In genomic region chr11:86702387-86702983, GRCh38 we compare ENCODE assay signal across 2 cellular contexts.
TF ChIP-seq lines count a peak whose summit lies in the region.

No MANE protein-coding gene starts in this region.

TF ChIP-seq in GM23338, 12 proteins besides CTCF, POLR2A, EP300 and RAD21 (continued from another document):
- TF ChIP-seq, protein P1, sequence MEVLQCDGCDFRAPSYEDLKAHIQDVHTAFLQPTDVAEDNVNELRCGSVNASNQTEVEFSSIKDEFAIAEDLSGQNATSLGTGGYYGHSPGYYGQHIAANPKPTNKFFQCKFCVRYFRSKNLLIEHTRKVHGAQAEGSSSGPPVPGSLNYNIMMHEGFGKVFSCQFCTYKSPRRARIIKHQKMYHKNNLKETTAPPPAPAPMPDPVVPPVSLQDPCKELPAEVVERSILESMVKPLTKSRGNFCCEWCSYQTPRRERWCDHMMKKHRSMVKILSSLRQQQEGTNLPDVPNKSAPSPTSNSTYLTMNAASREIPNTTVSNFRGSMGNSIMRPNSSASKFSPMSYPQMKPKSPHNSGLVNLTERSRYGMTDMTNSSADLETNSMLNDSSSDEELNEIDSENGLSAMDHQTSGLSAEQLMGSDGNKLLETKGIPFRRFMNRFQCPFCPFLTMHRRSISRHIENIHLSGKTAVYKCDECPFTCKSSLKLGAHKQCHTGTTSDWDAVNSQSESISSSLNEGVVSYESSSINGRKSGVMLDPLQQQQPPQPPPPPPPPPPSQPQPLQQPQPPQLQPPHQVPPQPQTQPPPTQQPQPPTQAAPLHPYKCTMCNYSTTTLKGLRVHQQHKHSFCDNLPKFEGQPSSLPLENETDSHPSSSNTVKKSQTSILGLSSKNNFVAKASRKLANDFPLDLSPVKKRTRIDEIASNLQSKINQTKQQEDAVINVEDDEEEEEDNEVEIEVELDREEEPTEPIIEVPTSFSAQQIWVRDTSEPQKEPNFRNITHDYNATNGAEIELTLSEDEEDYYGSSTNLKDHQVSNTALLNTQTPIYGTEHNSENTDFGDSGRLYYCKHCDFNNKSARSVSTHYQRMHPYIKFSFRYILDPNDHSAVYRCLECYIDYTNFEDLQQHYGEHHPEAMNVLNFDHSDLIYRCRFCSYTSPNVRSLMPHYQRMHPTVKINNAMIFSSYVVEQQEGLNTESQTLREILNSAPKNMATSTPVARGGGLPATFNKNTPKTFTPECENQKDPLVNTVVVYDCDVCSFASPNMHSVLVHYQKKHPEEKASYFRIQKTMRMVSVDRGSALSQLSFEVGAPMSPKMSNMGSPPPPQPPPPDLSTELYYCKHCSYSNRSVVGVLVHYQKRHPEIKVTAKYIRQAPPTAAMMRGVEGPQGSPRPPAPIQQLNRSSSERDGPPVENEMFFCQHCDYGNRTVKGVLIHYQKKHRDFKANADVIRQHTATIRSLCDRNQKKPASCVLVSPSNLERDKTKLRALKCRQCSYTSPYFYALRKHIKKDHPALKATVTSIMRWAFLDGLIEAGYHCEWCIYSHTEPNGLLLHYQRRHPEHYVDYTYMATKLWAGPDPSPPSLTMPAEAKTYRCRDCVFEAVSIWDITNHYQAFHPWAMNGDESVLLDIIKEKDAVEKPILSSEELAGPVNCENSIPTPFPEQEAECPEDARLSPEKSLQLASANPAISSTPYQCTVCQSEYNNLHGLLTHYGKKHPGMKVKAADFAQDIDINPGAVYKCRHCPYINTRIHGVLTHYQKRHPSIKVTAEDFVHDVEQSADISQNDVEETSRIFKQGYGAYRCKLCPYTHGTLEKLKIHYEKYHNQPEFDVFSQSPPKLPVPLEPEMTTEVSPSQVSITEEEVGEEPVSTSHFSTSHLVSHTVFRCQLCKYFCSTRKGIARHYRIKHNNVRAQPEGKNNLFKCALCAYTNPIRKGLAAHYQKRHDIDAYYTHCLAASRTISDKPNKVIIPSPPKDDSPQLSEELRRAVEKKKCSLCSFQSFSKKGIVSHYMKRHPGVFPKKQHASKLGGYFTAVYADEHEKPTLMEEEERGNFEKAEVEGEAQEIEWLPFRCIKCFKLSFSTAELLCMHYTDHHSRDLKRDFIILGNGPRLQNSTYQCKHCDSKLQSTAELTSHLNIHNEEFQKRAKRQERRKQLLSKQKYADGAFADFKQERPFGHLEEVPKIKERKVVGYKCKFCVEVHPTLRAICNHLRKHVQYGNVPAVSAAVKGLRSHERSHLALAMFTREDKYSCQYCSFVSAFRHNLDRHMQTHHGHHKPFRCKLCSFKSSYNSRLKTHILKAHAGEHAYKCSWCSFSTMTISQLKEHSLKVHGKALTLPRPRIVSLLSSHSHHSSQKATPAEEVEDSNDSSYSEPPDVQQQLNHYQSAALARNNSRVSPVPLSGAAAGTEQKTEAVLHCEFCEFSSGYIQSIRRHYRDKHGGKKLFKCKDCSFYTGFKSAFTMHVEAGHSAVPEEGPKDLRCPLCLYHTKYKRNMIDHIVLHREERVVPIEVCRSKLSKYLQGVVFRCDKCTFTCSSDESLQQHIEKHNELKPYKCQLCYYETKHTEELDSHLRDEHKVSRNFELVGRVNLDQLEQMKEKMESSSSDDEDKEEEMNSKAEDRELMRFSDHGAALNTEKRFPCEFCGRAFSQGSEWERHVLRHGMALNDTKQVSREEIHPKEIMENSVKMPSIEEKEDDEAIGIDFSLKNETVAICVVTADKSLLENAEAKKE (CRISPR knock-in tag; IDR thresholded peaks at IDR 0.05): no peak
- TF ChIP-seq EZH2 (IDR thresholded peaks at IDR 0.05; ENCODE audit: low read depth, unreplicated experiment) (no peak), ZNF331 (CRISPR knock-in tag; IDR thresholded peaks at IDR 0.05; ENCODE audit: low read depth) (no peak), JUNB (IDR thresholded peaks at IDR 0.05; ENCODE audit: unreplicated experiment) (no peak), POLR2AphosphoS5 (IDR thresholded peaks at IDR 0.05; ENCODE audit: low read depth) (no peak), REST (IDR thresholded peaks at IDR 0.05; ENCODE audit: unreplicated experiment) (no peak), CREB1 (CRISPR knock-in tag; IDR thresholded peaks at IDR 0.05; ENCODE audit: low read depth) (no peak)

TF ChIP-seq in WTC11, 78 proteins besides CTCF, POLR2A, EP300 and RAD21 (continued from another document):
- TF ChIP-seq ATF1 (CRISPR knock-in tag; IDR thresholded peaks at IDR 0.05): no peak
